22 cellular contexts compared by ENCODE assay signal in genomic region chr2:132811148-132811915, GRCh38.
"Had no signal": no experiment of that assay in that cellular context is flagged by ENCODE, and none has a peak within 500 bp of the region (broad histone marks: within the 10 kb centered on the region; RNA-seq: fewer than 3 reads in every experiment).

No MANE protein-coding gene starts in this region.

- DNase-seq: colonic mucosa; effector CD8-positive, alpha-beta T cell; endodermal cell; foreskin fibroblast; glutamatergic neuron; heart right ventricle; hippocampal formation; immature natural killer cell; midbrain; natural killer cell; right lobe of liver; small intestine; stimulated activated CD4-positive, alpha-beta T cell treated with anti-CD3 and anti-CD28 coated beads, Interleukin-15, amount 100 ng/mL, for 24 hours; stimulated activated CD4-positive, alpha-beta T cell treated with anti-CD3 and anti-CD28 coated beads, Interleukin-2, amount 100 ng/mL, for 48 hours; stimulated activated naive B cell treated with anti-CD40 and anti-IgM and Interleukin-4, amounts not matched to agents 10 μg/mL and 1 μg/mL and 100 μg/mL, for 72 hours; upper lobe of left lung had no signal

- H3K4me1 ChIP-seq: colonic mucosa, gastroesophageal sphincter, heart right ventricle, parathyroid adenoma, right lobe of liver, upper lobe of left lung had no signal

- H3K9ac ChIP-seq: parathyroid adenoma had no signal

- H3K4me3 ChIP-seq: colonic mucosa, gastroesophageal sphincter, heart right ventricle, lung, right lobe of liver, thoracic aorta, tibial nerve, upper lobe of left lung had no signal

- H3K27ac ChIP-seq: colonic mucosa, epithelial cell of prostate, gastroesophageal sphincter, heart right ventricle, parathyroid adenoma, right lobe of liver, thoracic aorta, tibial nerve, upper lobe of left lung had no signal

- H3K9me3 ChIP-seq: colonic mucosa, right lobe of liver, thoracic aorta, upper lobe of left lung had no signal

- H3K36me3 ChIP-seq: colonic mucosa, gastroesophageal sphincter, heart right ventricle, right lobe of liver, thoracic aorta, tibial nerve, upper lobe of left lung had no signal

- H3K79me2 ChIP-seq: parathyroid adenoma had no signal

- H3K27me3 ChIP-seq: colonic mucosa, gastroesophageal sphincter, heart right ventricle, right lobe of liver, tibial nerve, upper lobe of left lung had no signal
